9 cellular contexts compared by ENCODE assay signal in the genomic region with DNA sequence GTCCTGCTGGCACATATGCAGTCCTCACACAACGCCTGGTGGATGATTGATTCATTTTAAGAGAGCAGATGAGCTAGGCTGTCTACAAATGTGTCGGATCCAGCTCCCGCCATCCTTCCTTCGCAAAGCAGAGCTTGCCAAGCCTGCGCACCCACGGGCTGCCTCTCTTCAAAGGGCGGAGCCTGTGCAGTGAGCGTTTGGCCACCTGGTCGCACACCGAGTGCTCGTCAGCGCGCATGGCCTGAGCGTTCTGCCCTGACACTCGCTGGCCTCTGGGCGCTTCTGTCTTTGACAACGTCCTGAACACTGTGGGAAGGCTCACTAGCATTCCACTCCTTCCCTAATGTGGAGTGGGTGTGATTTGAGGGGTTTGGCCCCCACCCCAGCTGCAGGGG. TPM values are rescaled to one million over a fixed set of nuclear protein-coding genes. Genes with fewer than 3 reads are reported as not detected.
DNase-seq lines count a peak whose midpoint lies in the region; ATAC-seq lines count a peak whose summit lies in the region.
"Had no signal": no experiment of that assay in that cellular context is flagged by ENCODE, and none has a peak within 500 bp of the region (broad histone marks: within the 10 kb centered on the region; RNA-seq: fewer than 3 reads in every experiment).

No MANE protein-coding gene starts in this region.

- POLR2A ChIA-PET in naive thymus-derived CD4-positive, alpha-beta T cell (lab: Charles Lee), result no interaction called here

- H3K4me1 ChIP-seq in naive thymus-derived CD4-positive, alpha-beta T cell (ENCODE audit: control insufficient read depth in 2 of 2, insufficient read depth in 2 of 2, low read length in 2 of 2), result peaks cover 4% of the 10 kb centered on the region in 2 donors

- H3K36me3 Mint-ChIP-seq in naive thymus-derived CD4-positive, alpha-beta T cell, result no peaks in the 10 kb centered on the region

- H3K27me3 ChIP-seq in naive thymus-derived CD4-positive, alpha-beta T cell (ENCODE audit: control insufficient read depth in 2 of 2, insufficient read depth in 2 of 2, low read length in 2 of 2), result peaks cover 0 to 3% of the 10 kb centered on the region in 2 donors

- H3K27ac Mint-ChIP-seq in naive thymus-derived CD4-positive, alpha-beta T cell, result peak overlapping the region in 3 of 9 donors; percentile 10 to 81 (median 35)

- no peak overlapping the region for H3K27ac ChIP-seq in naive thymus-derived CD4-positive, alpha-beta T cell (ENCODE audit: low read depth, low read length)

- no peaks in the 10 kb centered on the region for H3K9me3 ChIP-seq in naive thymus-derived CD4-positive, alpha-beta T cell (ENCODE audit: control insufficient read depth in 2 of 3, low read length in 3 of 3)

- no peaks in the 10 kb centered on the region for H3K36me3 ChIP-seq in naive thymus-derived CD4-positive, alpha-beta T cell (ENCODE audit: control insufficient read depth in 2 of 3, insufficient read depth in 3 of 3, low read length in 3 of 3)

- peaks cover 0 to 20% (median 12%) of the 10 kb centered on the region in 7 donors for H3K4me1 Mint-ChIP-seq in naive thymus-derived CD4-positive, alpha-beta T cell

- H3K27me3 Mint-ChIP-seq in naive thymus-derived CD4-positive, alpha-beta T cell, result peaks cover 42 to 59% (median 55%) of the 10 kb centered on the region in 5 donors

- no peak for ATAC-seq in naive thymus-derived CD4-positive, alpha-beta T cell
- ATAC-seq in HG02852 (IDR thresholded peaks at IDR 0.05; ENCODE audit: unreplicated experiment) (no peak), GM18870 (IDR thresholded peaks at IDR 0.05; ENCODE audit: unreplicated experiment) (no peak)

- peak overlapping the region; percentile 93 for H3K4me3 ChIP-seq in naive thymus-derived CD4-positive, alpha-beta T cell (ENCODE audit: low read length)

- CTCF ChIA-PET in naive thymus-derived CD4-positive, alpha-beta T cell (lab: Charles Lee), result interaction anchor here (0.5 to 2.1 kb wide), 5 partner anchors 11 to 1175 kb away, joined by 3 to 12 read pairs (median 4); no protein-coding TSS in a partner anchor

- peak overlapping the region; percentile 76 to 96 (median 92) for H3K4me3 Mint-ChIP-seq in naive thymus-derived CD4-positive, alpha-beta T cell

- DNase-seq in DMS153 treated with DMSO at 0.1 percent for 48 hours (lab: John Stamatoyannopoulos, UW; ENCODE audit: unreplicated experiment) (peak; percentile 47), NCI-H2227 treated with DMSO at 0.1 percent for 48 hours (lab: John Stamatoyannopoulos, UW) (peak; percentile 45), dermis blood vessel endothelial cell (peak; percentile 29), NCI-H510A treated with DMSO at 0.1 percent for 48 hours (lab: John Stamatoyannopoulos, UW) (no peak), NCI-H1048 (lab: John Stamatoyannopoulos, UW) (no peak)
- DNase-seq in naive thymus-derived CD4-positive, alpha-beta T cell, result peak in 3 of 9 donors; percentile 4 to 26 (median 18)

- intact Hi-C loops in naive thymus-derived CD4-positive, alpha-beta T cell (cut with micrococcal nuclease), result loop anchor here (1.0 to 10.0 kb wide), 5 partner anchors 14 to 1193 kb away; partner anchors contain the start of gene CXCL12 (in 1 of the 2)

- no peaks in the 10 kb centered on the region for H3K9me3 Mint-ChIP-seq in naive thymus-derived CD4-positive, alpha-beta T cell

RNA-seq across cellular contexts. Expression of gene TMEM72, which starts 47.1 kb away (rescaled TPM):
- total RNA-seq in dermis blood vessel endothelial cell, result not detected in 2 replicates
- not detected for total RNA-seq in naive thymus-derived CD4-positive, alpha-beta T cell
- polyA plus RNA-seq in naive thymus-derived CD4-positive, alpha-beta T cell, result not detected
- total RNA-seq: glomerular endothelial cell had no signal

Comparison
In these comparisons a context has a peak if more than half of its experiments do, and no peak if none do; other contexts are left out.
1. DNase-seq: peak in DMS153 treated with DMSO at 0.1 percent for 48 hours (single experiment), NCI-H2227 treated with DMSO at 0.1 percent for 48 hours (single experiment) and dermis blood vessel endothelial cell (single experiment); none in NCI-H510A treated with DMSO at 0.1 percent for 48 hours (single experiment) and NCI-H1048 (single experiment).